Comparison of ENCODE assay signal across 20 cellular contexts in genomic region chr15:68494573-68495105, GRCh38.
DNase-seq lines count a peak whose midpoint lies in the region; ATAC-seq, FAIRE-seq and TF ChIP-seq lines count a peak whose summit lies in the region.
"Had no signal": no experiment of that assay in that cellular context is flagged by ENCODE, and none has a peak within 500 bp of the region (broad histone marks: within the 10 kb centered on the region; RNA-seq: fewer than 3 reads in every experiment).

No MANE protein-coding gene starts in this region.

- peaks cover 9 to 11% of the 10 kb centered on the region in 2 experiments; a peak in 2 of 5 replicates for H3K27me3 ChIP-seq in K562 (ENCODE audit: control insufficient read depth in 2 of 2, insufficient read depth in 2 of 2, low read length in 2 of 2)
- H3K27me3 ChIP-seq: BE2C, MG63 had no signal

- DNase-seq in M059J (ENCODE audit: low read depth) (peak; percentile 76), K562 (ENCODE audit: extremely low read depth in 1 of 4, low spot score in 3 of 4) (no peak), left lobe of liver (ENCODE audit: low spot score) (peak; percentile 0), type B pancreatic cell (ENCODE audit: extremely low spot score, unreplicated experiment) (peak; percentile 25), NCI-H2227 (lab: John Stamatoyannopoulos, UW; ENCODE audit: unreplicated experiment) (no peak), NCI-H2196 treated with DMSO at 0.1 percent for 48 hours (lab: John Stamatoyannopoulos, UW; ENCODE audit: unreplicated experiment) (no peak)
- no peak for DNase-seq in activated naive CD4-positive, alpha-beta T cell treated with anti-CD3 and anti-CD28 coated beads, Interleukin-2, amount 10 ng/mL, durations not matched to agents 7 days and 5 days
- DNase-seq: BE2C, DMS79, H7, HFFc6, Kasumi-1, MG63, NCI-H1417, NCI-H1930, NCI-H226, NCI-H524, NCI-H82, Right ventricle myocardium superior, SW 1271 had no signal

- peak; percentile 23 for FAIRE-seq in K562 (lab: Jason Lieb, UNC)

- TF ChIP-seq POLR2A in K562 (conservative IDR thresholded peaks at IDR 0.05) = no peak

- BruUV-seq in K562 (replicated peaks; lab: Mats Ljungman, UMichigan) = no TSS peak

- no peaks in the 10 kb centered on the region for H3K9me3 ChIP-seq in K562 (replicated peaks; ENCODE audit: control insufficient read depth, insufficient read depth, low read depth, low read length)
- H3K9me3 ChIP-seq: BE2C, MG63 had no signal

- no peaks in the 10 kb centered on the region; a peak in 1 of 5 replicates for H3K4me1 ChIP-seq in K562 (replicated peaks in 1 of 2; ENCODE audit: control insufficient read depth in 2 of 2, insufficient read depth in 2 of 2, low read length in 2 of 2)
- H3K4me1 ChIP-seq: BE2C had no signal

- in situ Hi-C loops in K562 (cut with MboI) = no loop called here

- no peak overlapping the region for H3K9ac ChIP-seq in K562 (ENCODE audit: insufficient read depth in 1 of 2, low read depth in 2 of 2, low read length in 2 of 2)

- no peaks in the 10 kb centered on the region for H3K36me3 ChIP-seq in K562 (ENCODE audit: control insufficient read depth, insufficient read depth, low read length)
- H3K36me3 ChIP-seq: BE2C, MG63 had no signal

- no peak overlapping the region for H3K27ac ChIP-seq in K562 (ENCODE audit: extremely low read depth, low read depth, low read length)

- TF ChIP-seq EP300 in K562 (IDR thresholded peaks at IDR 0.05; ENCODE audit: low read length) = no peak

- no peak for TF ChIP-seq CTCF in K562 (IDR thresholded peaks at IDR 0.05 in 2 of 3, conservative IDR thresholded peaks at IDR 0.05 in 1 of 3; ENCODE audit: insufficient read depth in 2 of 3, low read depth in 1 of 3, low read length in 3 of 3)
- no peak for TF ChIP-seq CTCF in type B pancreatic cell (conservative IDR thresholded peaks at IDR 0.05)

- no peak overlapping the region for H3K4me2 ChIP-seq in K562 (ENCODE audit: insufficient read depth, low read length)

- H3K79me2 ChIP-seq in K562 (ENCODE audit: control insufficient read depth, insufficient read depth, low read length) = no peaks in the 10 kb centered on the region

- 0% methylated on average over 2 of the region's 2 CpGs for WGBS in K562 (ENCODE audit: insufficient coverage, low coverage, missing lambda C conversion rate)

- peaks cover 15% of the 10 kb centered on the region for H3K27me3 Mint-ChIP-seq in type B pancreatic cell
- H3K27me3 Mint-ChIP-seq in activated naive CD4-positive, alpha-beta T cell treated with anti-CD3 and anti-CD28 coated beads, Interleukin-2, amount 10 ng/mL, durations not matched to agents 7 days and 5 days = peaks cover 37% of the 10 kb centered on the region

- no peak overlapping the region for H3K4me3 ChIP-seq in K562
- H3K4me3 ChIP-seq: MG63 had no signal

- no peak for ATAC-seq in K562
- ATAC-seq in left lobe of liver = no peak

- no peak for TF ChIP-seq RAD21 in K562 (CRISPR knock-in tag; conservative IDR thresholded peaks at IDR 0.05 in 1 of 2, IDR thresholded peaks at IDR 0.05 in 1 of 2)

- H2AFZ ChIP-seq in K562 (ENCODE audit: low read depth, low read length) = no peak overlapping the region

- no peaks in the 10 kb centered on the region for H3K9me1 ChIP-seq in K562 (ENCODE audit: control insufficient read depth, insufficient read depth, low read length)

- H3K36me3 Mint-ChIP-seq in type B pancreatic cell = no peaks in the 10 kb centered on the region
- no peaks in the 10 kb centered on the region for H3K36me3 Mint-ChIP-seq in activated naive CD4-positive, alpha-beta T cell treated with anti-CD3 and anti-CD28 coated beads, Interleukin-2, amount 10 ng/mL, durations not matched to agents 7 days and 5 days

- CTCF ChIA-PET in K562 (lab: Yijun Ruan, JAX; ENCODE audit: low intra/inter-chr PET ratio) = no interaction called here
- CTCF ChIA-PET in activated naive CD4-positive, alpha-beta T cell treated with anti-CD3 and anti-CD28 coated beads, Interleukin-2, amount 10 ng/mL, durations not matched to agents 7 days and 5 days (lab: Charles Lee) = interaction anchor here (1.3 kb wide), 1 partner anchor 65 kb away, joined by 4 read pairs; no protein-coding TSS in a partner anchor

- no peak overlapping the region for H3K4me3 Mint-ChIP-seq in type B pancreatic cell
- H3K4me3 Mint-ChIP-seq in activated naive CD4-positive, alpha-beta T cell treated with anti-CD3 and anti-CD28 coated beads, Interleukin-2, amount 10 ng/mL, durations not matched to agents 7 days and 5 days = no peak overlapping the region
- H3K4me3 Mint-ChIP-seq: HFFc6 had no signal

- intact Hi-C loops in K562 (cut with micrococcal nuclease) = no loop called here

- H3K4me1 Mint-ChIP-seq in type B pancreatic cell (ENCODE audit: unreplicated experiment) = no peaks in the 10 kb centered on the region
- no peaks in the 10 kb centered on the region for H3K4me1 Mint-ChIP-seq in activated naive CD4-positive, alpha-beta T cell treated with anti-CD3 and anti-CD28 coated beads, Interleukin-2, amount 10 ng/mL, durations not matched to agents 7 days and 5 days

- H4K20me1 ChIP-seq in K562 (replicated peaks; ENCODE audit: control insufficient read depth, insufficient read depth, low read length) = no peaks in the 10 kb centered on the region; the same call in 1 of the 2 replicates

- POLR2A ChIA-PET in K562 (lab: Yijun Ruan, JAX) = interaction anchor here (1.2 kb wide), 1 partner anchor 10 kb away, joined by 8 read pairs; no protein-coding TSS in a partner anchor

- H3K27ac Mint-ChIP-seq in type B pancreatic cell = no peak overlapping the region
- H3K27ac Mint-ChIP-seq in activated naive CD4-positive, alpha-beta T cell treated with anti-CD3 and anti-CD28 coated beads, Interleukin-2, amount 10 ng/mL, durations not matched to agents 7 days and 5 days = no peak overlapping the region
- H3K27ac Mint-ChIP-seq: HFFc6 had no signal

- H3K9me3 Mint-ChIP-seq in type B pancreatic cell = no peaks in the 10 kb centered on the region
- no peaks in the 10 kb centered on the region for H3K9me3 Mint-ChIP-seq in activated naive CD4-positive, alpha-beta T cell treated with anti-CD3 and anti-CD28 coated beads, Interleukin-2, amount 10 ng/mL, durations not matched to agents 7 days and 5 days
- H3K9me3 Mint-ChIP-seq: HFFc6 had no signal

TF ChIP-seq in K562, 482 proteins besides CTCF, POLR2A, EP300 and RAD21:
- peak; percentile 43 for TF ChIP-seq MEIS2 (IDR thresholded peaks at IDR 0.05; ENCODE audit: partially characterized antibody)
- no peak for TF ChIP-seq RBM39 (optimal IDR thresholded peaks at IDR 0.05; ENCODE audit: low read depth, low read length)
- peak; percentile 44 for TF ChIP-seq FOSL1 (tag; conservative IDR thresholded peaks at IDR 0.05)

Comparison
In these comparisons a context has a peak if more than half of its experiments do, and no peak if none do; other contexts are left out.
1. DNase-seq: peak in M059J (single experiment), left lobe of liver (single experiment) and type B pancreatic cell (single experiment); none in K562 (0 of 4), NCI-H2227 (single experiment), NCI-H2196 treated with DMSO at 0.1 percent for 48 hours (single experiment) and activated naive CD4-positive, alpha-beta T cell treated with anti-CD3 and anti-CD28 coated beads, Interleukin-2, amount 10 ng/mL, durations not matched to agents 7 days and 5 days (single experiment).